ENCODE assay signal across 8 cellular contexts in the genomic region with DNA sequence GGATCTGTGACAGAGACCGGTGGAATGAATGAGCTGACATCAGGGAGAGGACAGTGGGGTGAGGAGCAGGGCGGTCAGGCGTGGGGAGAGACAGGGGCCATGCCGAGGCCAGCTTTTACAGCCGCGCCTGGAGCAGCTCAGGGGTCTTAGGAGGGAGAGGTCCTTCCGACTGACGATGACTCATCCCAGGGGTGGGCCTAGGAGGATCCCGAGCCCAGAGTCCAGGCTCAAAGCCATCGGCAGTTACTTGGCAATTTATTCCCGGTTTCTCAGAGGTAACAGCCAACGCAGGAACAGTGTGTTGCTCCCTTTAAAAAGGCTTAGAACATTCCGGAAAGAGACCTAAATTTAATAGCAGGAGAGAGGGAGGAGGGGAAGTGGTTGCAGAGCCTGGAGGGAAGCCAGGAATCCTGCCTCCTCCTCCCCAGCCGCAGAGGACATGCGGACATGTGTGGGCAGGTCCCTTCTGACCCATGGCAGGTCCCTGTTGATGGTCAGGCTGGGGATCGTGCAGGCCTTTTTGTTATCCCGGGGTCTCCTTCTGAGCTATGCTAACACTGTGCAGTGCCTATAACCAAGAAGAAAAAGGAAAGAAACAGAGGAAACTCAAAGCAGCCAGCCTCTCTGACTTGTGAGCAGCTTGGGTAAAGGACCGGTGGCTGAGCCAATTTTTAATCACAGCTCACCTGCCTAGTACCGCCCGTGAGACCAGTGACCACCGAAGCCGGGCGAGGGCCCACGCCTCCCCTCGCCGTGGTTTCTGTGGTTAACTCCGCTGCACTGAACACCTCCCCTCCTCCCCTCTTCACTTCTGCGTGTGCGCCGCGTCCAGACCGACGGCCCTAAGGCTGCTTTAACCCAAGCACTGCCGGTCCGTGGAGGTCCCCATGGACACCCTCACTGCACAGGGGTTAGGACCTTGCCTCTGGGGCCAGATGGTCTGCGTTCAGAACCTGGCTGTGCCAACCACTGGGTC.
DNase-seq lines count a peak whose midpoint lies in the region; ATAC-seq and TF ChIP-seq lines count a peak whose summit lies in the region.

No MANE protein-coding gene starts in this region.

- no peak for DNase-seq in activated T-cell treated with anti-CD3 and anti-CD28 coated beads, Interleukin-2, amount 50 U/mL, for 4 hours
- DNase-seq in activated T-cell treated with anti-CD3 and anti-CD28 coated beads, Interleukin-2, amount 50 U/mL, for 24 hours: no peak
- DNase-seq in T-helper 2 cell treated with Interferon-gamma antibody and Interleukin-4, amounts not matched to agents 5 μg/mL and 100 μg/mL, for 36 hours (ENCODE audit: low spot score): peak; percentile 5
- peak; percentile 46 for DNase-seq in left ventricle myocardium inferior
- no peak for DNase-seq in NCI-H524 treated with DMSO at 0.1 percent for 48 hours (lab: John Stamatoyannopoulos, UW)
- DNase-seq in OCI-M2 (lab: John Stamatoyannopoulos, UW; ENCODE audit: unreplicated experiment): no peak

- H3K9me3 Mint-ChIP-seq in activated T-cell treated with anti-CD3 and anti-CD28 coated beads, Interleukin-2, amount 50 U/mL, for 4 hours: no peaks in the 10 kb centered on the region
- H3K9me3 Mint-ChIP-seq in activated T-cell treated with anti-CD3 and anti-CD28 coated beads, Interleukin-2, amount 50 U/mL, for 24 hours: peaks cover 3% of the 10 kb centered on the region
- no peaks in the 10 kb centered on the region for H3K9me3 Mint-ChIP-seq in T-helper 2 cell treated with Interferon-gamma antibody and Interleukin-4, amounts not matched to agents 5 μg/mL and 100 μg/mL, for 36 hours
- H3K9me3 Mint-ChIP-seq in stimulated activated memory B cell treated with anti-CD40 and anti-IgM and Interleukin-4, amounts not matched to agents 10 μg/mL and 1 μg/mL and 100 μg/mL, for 72 hours: peaks cover 4% of the 10 kb centered on the region

- peaks cover 23% of the 10 kb centered on the region for H3K27me3 Mint-ChIP-seq in activated T-cell treated with anti-CD3 and anti-CD28 coated beads, Interleukin-2, amount 50 U/mL, for 4 hours (ENCODE audit: low read depth)
- peaks cover 80% of the 10 kb centered on the region for H3K27me3 Mint-ChIP-seq in activated T-cell treated with anti-CD3 and anti-CD28 coated beads, Interleukin-2, amount 50 U/mL, for 24 hours
- peaks cover 49% of the 10 kb centered on the region for H3K27me3 Mint-ChIP-seq in T-helper 2 cell treated with Interferon-gamma antibody and Interleukin-4, amounts not matched to agents 5 μg/mL and 100 μg/mL, for 36 hours (ENCODE audit: low read depth)
- peaks cover 60% of the 10 kb centered on the region for H3K27me3 Mint-ChIP-seq in stimulated activated memory B cell treated with anti-CD40 and anti-IgM and Interleukin-4, amounts not matched to agents 10 μg/mL and 1 μg/mL and 100 μg/mL, for 72 hours

- H3K4me1 ChIP-seq in left ventricle myocardium inferior: peaks cover 38% of the 10 kb centered on the region

- H3K4me3 Mint-ChIP-seq in activated T-cell treated with anti-CD3 and anti-CD28 coated beads, Interleukin-2, amount 50 U/mL, for 4 hours: peak overlapping the region; percentile 5
- no peak overlapping the region for H3K4me3 Mint-ChIP-seq in activated T-cell treated with anti-CD3 and anti-CD28 coated beads, Interleukin-2, amount 50 U/mL, for 24 hours
- H3K4me3 Mint-ChIP-seq in T-helper 2 cell treated with Interferon-gamma antibody and Interleukin-4, amounts not matched to agents 5 μg/mL and 100 μg/mL, for 36 hours: no peak overlapping the region
- peak overlapping the region; percentile 78 for H3K4me3 Mint-ChIP-seq in stimulated activated memory B cell treated with anti-CD40 and anti-IgM and Interleukin-4, amounts not matched to agents 10 μg/mL and 1 μg/mL and 100 μg/mL, for 72 hours

- H3K4me3 ChIP-seq in left ventricle myocardium inferior: peak overlapping the region; percentile 42

- no peak overlapping the region for H3K27ac Mint-ChIP-seq in activated T-cell treated with anti-CD3 and anti-CD28 coated beads, Interleukin-2, amount 50 U/mL, for 24 hours
- no peak overlapping the region for H3K27ac Mint-ChIP-seq in T-helper 2 cell treated with Interferon-gamma antibody and Interleukin-4, amounts not matched to agents 5 μg/mL and 100 μg/mL, for 36 hours
- peak overlapping the region; percentile 85 for H3K27ac Mint-ChIP-seq in stimulated activated memory B cell treated with anti-CD40 and anti-IgM and Interleukin-4, amounts not matched to agents 10 μg/mL and 1 μg/mL and 100 μg/mL, for 72 hours

- H3K27me3 ChIP-seq in left ventricle myocardium inferior (ENCODE audit: low read depth): peaks cover 12% of the 10 kb centered on the region

- no peaks in the 10 kb centered on the region for H3K36me3 Mint-ChIP-seq in activated T-cell treated with anti-CD3 and anti-CD28 coated beads, Interleukin-2, amount 50 U/mL, for 4 hours (ENCODE audit: insufficient read depth)
- no peaks in the 10 kb centered on the region for H3K36me3 Mint-ChIP-seq in activated T-cell treated with anti-CD3 and anti-CD28 coated beads, Interleukin-2, amount 50 U/mL, for 24 hours (ENCODE audit: low read depth)
- H3K36me3 Mint-ChIP-seq in T-helper 2 cell treated with Interferon-gamma antibody and Interleukin-4, amounts not matched to agents 5 μg/mL and 100 μg/mL, for 36 hours (ENCODE audit: low read depth): no peaks in the 10 kb centered on the region
- H3K36me3 Mint-ChIP-seq in stimulated activated memory B cell treated with anti-CD40 and anti-IgM and Interleukin-4, amounts not matched to agents 10 μg/mL and 1 μg/mL and 100 μg/mL, for 72 hours: no peaks in the 10 kb centered on the region

- H3K36me3 ChIP-seq in left ventricle myocardium inferior: no peaks in the 10 kb centered on the region

- H3K27ac ChIP-seq in left ventricle myocardium inferior (replicated peaks): peak overlapping the region; percentile 37

- TF ChIP-seq CTCF in left ventricle myocardium inferior (IDR thresholded peaks at IDR 0.05; ENCODE audit: borderline replicate concordance): no peak

- no peaks in the 10 kb centered on the region for H3K9me3 ChIP-seq in left ventricle myocardium inferior (replicated peaks)

- H3K4me1 Mint-ChIP-seq in activated T-cell treated with anti-CD3 and anti-CD28 coated beads, Interleukin-2, amount 50 U/mL, for 4 hours (ENCODE audit: low read depth): peaks cover 11% of the 10 kb centered on the region
- H3K4me1 Mint-ChIP-seq in activated T-cell treated with anti-CD3 and anti-CD28 coated beads, Interleukin-2, amount 50 U/mL, for 24 hours (ENCODE audit: low read depth): peaks cover 15% of the 10 kb centered on the region
- peaks cover 6% of the 10 kb centered on the region for H3K4me1 Mint-ChIP-seq in T-helper 2 cell treated with Interferon-gamma antibody and Interleukin-4, amounts not matched to agents 5 μg/mL and 100 μg/mL, for 36 hours (ENCODE audit: low read depth)
- H3K4me1 Mint-ChIP-seq in stimulated activated memory B cell treated with anti-CD40 and anti-IgM and Interleukin-4, amounts not matched to agents 10 μg/mL and 1 μg/mL and 100 μg/mL, for 72 hours: peaks cover 34% of the 10 kb centered on the region

- intact Hi-C loops in left ventricle myocardium inferior (cut with micrococcal nuclease): no loop called here

- peak; percentile 38 to 59 for ATAC-seq in activated T-cell treated with anti-CD3 and anti-CD28 coated beads, Interleukin-2, amount 50 U/mL, for 4 hours
- ATAC-seq in HG02798 (IDR thresholded peaks at IDR 0.05; ENCODE audit: poor library complexity, unreplicated experiment): peak; percentile 54
- ATAC-seq in stimulated activated memory B cell treated with anti-CD40 and anti-IgM and Interleukin-4, amounts not matched to agents 10 μg/mL and 1 μg/mL and 100 μg/mL, for 72 hours: peak; percentile 32

Comparison
In these comparisons a context has a peak if more than half of its experiments do, and no peak if none do; other contexts are left out.
1. H3K4me3 Mint-ChIP-seq: peak in activated T-cell treated with anti-CD3 and anti-CD28 coated beads, Interleukin-2, amount 50 U/mL, for 4 hours (single experiment) and stimulated activated memory B cell treated with anti-CD40 and anti-IgM and Interleukin-4, amounts not matched to agents 10 μg/mL and 1 μg/mL and 100 μg/mL, for 72 hours (single experiment); none in activated T-cell treated with anti-CD3 and anti-CD28 coated beads, Interleukin-2, amount 50 U/mL, for 24 hours (single experiment) and T-helper 2 cell treated with Interferon-gamma antibody and Interleukin-4, amounts not matched to agents 5 μg/mL and 100 μg/mL, for 36 hours (single experiment).
2. DNase-seq: peak in T-helper 2 cell treated with Interferon-gamma antibody and Interleukin-4, amounts not matched to agents 5 μg/mL and 100 μg/mL, for 36 hours (single experiment) and left ventricle myocardium inferior (single experiment); none in activated T-cell treated with anti-CD3 and anti-CD28 coated beads, Interleukin-2, amount 50 U/mL, for 4 hours (single experiment), activated T-cell treated with anti-CD3 and anti-CD28 coated beads, Interleukin-2, amount 50 U/mL, for 24 hours (single experiment), NCI-H524 treated with DMSO at 0.1 percent for 48 hours (single experiment) and OCI-M2 (single experiment).
3. Peak in every context shown above with its lines, with median percentiles within 50 percentile points of each other: ATAC-seq.